In the genomic region with DNA sequence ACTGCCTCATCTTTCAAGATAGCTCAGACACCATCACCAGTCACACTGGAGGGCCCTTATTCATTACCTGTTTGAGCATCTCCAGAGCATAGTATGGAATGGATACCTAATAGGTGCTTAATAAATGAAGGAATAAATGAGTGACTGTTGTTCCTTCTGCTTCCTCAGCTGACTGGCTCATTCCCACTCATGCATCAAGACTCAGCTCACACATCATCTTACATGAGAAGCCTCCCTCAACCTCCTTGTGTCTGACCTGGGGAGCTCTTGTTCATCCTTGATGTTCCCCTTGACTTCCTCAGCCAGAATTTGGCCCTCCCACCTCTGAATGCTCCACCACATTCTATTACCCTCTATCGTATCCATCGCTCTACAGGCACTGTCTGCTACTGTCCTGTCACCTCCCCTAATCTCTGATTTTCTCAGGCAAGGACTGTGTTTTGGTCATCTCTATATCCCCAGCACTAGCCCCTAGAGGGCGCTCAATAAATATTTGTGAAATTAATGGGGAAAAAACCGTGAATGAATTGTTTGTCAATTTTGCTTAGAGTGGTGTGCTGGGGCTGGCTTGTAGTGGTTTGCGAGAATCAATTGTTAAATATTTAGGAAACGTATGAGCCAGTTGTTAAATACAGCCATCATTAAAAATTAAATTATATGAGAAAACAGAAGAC, we compare ENCODE assay signal across 10 cellular contexts.
DNase-seq lines count a peak whose midpoint lies in the region; ATAC-seq, FAIRE-seq and TF ChIP-seq lines count a peak whose summit lies in the region.
"Had no signal": no experiment of that assay in that cellular context is flagged by ENCODE, and none has a peak within 500 bp of the region (broad histone marks: within the 10 kb centered on the region; RNA-seq: fewer than 3 reads in every experiment).

No MANE protein-coding gene starts in this region.

- no peak overlapping the region for H4K5ac ChIP-seq in H1 (ENCODE audit: insufficient read length, low read depth, low read length)

- H3K4me1 Mint-ChIP-seq in T-helper 2 cell treated with Interferon-gamma antibody and Interleukin-4, amounts not matched to agents 5 μg/mL and 100 μg/mL, for 36 hours (ENCODE audit: low read depth): peaks cover 4% of the 10 kb centered on the region
- H3K4me1 Mint-ChIP-seq in naive thymus-derived CD8-positive, alpha-beta T cell: peaks cover 0 to 8% (median 3%) of the 10 kb centered on the region in 4 donors

- H4K8ac ChIP-seq in H1 (ENCODE audit: extremely low read depth, insufficient read depth, low read length): no peak overlapping the region

- no peaks in the 10 kb centered on the region for H3K23me2 ChIP-seq in H1 (ENCODE audit: low read depth, low read length)

- H3K27me3 Mint-ChIP-seq in T-helper 2 cell treated with Interferon-gamma antibody and Interleukin-4, amounts not matched to agents 5 μg/mL and 100 μg/mL, for 36 hours (ENCODE audit: low read depth): peaks cover 7% of the 10 kb centered on the region
- H3K27me3 Mint-ChIP-seq in naive thymus-derived CD8-positive, alpha-beta T cell: peaks cover 0 to 16% (median 2%) of the 10 kb centered on the region in 5 donors
- H3K27me3 Mint-ChIP-seq: activated naive CD8-positive, alpha-beta T cell had no signal

- peak; percentile 26 to 43; a peak in 2 of 4 replicates for TF ChIP-seq RAD21 in H1 (IDR thresholded peaks at IDR 0.05 in 1 of 2, conservative IDR thresholded peaks at IDR 0.05 in 1 of 2; ENCODE audit: low read depth in 2 of 2, low read length in 2 of 2)

- H3K27ac ChIP-seq in H1 (ENCODE audit: low read depth, low read length): no peak overlapping the region

- H3K9ac ChIP-seq in H1 (replicated peaks in 1 of 4; ENCODE audit: extremely low read depth in 1 of 4, low read depth in 3 of 4, low read length in 3 of 4): no peak overlapping the region

- no peaks in the 10 kb centered on the region for H4K20me1 ChIP-seq in H1 (replicated peaks in 1 of 2; ENCODE audit: control insufficient read depth in 1 of 2, insufficient read depth in 2 of 2, low read length in 2 of 2)

- H3K4me1 ChIP-seq in H1 (replicated peaks in 1 of 4; ENCODE audit: control insufficient read depth in 3 of 4, insufficient read depth in 4 of 4, low read length in 3 of 4): peaks cover 5 to 17% (median 14%) of the 10 kb centered on the region in 4 experiments; a peak in 5 of 7 replicates

- H3K27me3 ChIP-seq in H1 (replicated peaks in 1 of 4; ENCODE audit: control insufficient read depth in 3 of 4, extremely low read depth in 1 of 4, insufficient read depth in 3 of 4, low read length in 3 of 4): no peaks in the 10 kb centered on the region

- no peak overlapping the region for H4K91ac ChIP-seq in H1 (replicated peaks; ENCODE audit: insufficient read length, low read length)

- WGBS in H1 (ENCODE audit: extremely low coverage in 1 of 2, insufficient coverage in 1 of 2, insufficient read length in 1 of 2, insufficient replicate concordance in 2 of 2, low coverage in 1 of 2, low lambda C conversion rate in 2 of 2, missing lambda C conversion rate in 1 of 2), 2 experiments: 33% methylated on average over 6 of the region's 6 CpGs; no CpG with 5 or more reads in 1 of the 2 experiments

- H2BK5ac ChIP-seq in H1 (ENCODE audit: low read depth, low read length): no peak overlapping the region

- POLR2A ChIA-PET in H1 (lab: Charles Lee; ENCODE audit: partially characterized antibody): interaction anchor here (2.5 kb wide), 1 partner anchor 41 kb away, joined by 13 read pairs; no protein-coding TSS in a partner anchor
- POLR2A ChIA-PET in naive thymus-derived CD8-positive, alpha-beta T cell (lab: Charles Lee): no interaction called here

- H3K79me2 ChIP-seq in H1 (ENCODE audit: control insufficient read depth in 1 of 2, insufficient read depth in 2 of 2, low read length in 2 of 2): peaks cover 0 to 6% of the 10 kb centered on the region in 2 experiments; a peak in 2 of 4 replicates

- H2BK20ac ChIP-seq in H1 (ENCODE audit: low read length): no peak overlapping the region

- H3K36me3 ChIP-seq in H1 (ENCODE audit: control insufficient read depth in 2 of 4, insufficient read depth in 4 of 4, low read length in 3 of 4): no peaks in the 10 kb centered on the region

- no peaks in the 10 kb centered on the region for H3K9me3 Mint-ChIP-seq in T-helper 2 cell treated with Interferon-gamma antibody and Interleukin-4, amounts not matched to agents 5 μg/mL and 100 μg/mL, for 36 hours
- no peaks in the 10 kb centered on the region for H3K9me3 Mint-ChIP-seq in naive thymus-derived CD8-positive, alpha-beta T cell

- no peak overlapping the region for H3K4me3 ChIP-seq in H1 (ENCODE audit: extremely low read depth in 1 of 4, insufficient read depth in 2 of 4, low read depth in 3 of 4, low read length in 4 of 4)

- peak overlapping the region; percentile 82; the same call in 1 of the 2 replicates for H2AK5ac ChIP-seq in H1 (ENCODE audit: low read depth, low read length)

- no peak overlapping the region for H2BK120ac ChIP-seq in H1 (replicated peaks; ENCODE audit: low read depth, low read length)

- no peak overlapping the region for H2BK15ac ChIP-seq in H1 (ENCODE audit: low read length)

- no peaks in the 10 kb centered on the region for H3K36me3 Mint-ChIP-seq in T-helper 2 cell treated with Interferon-gamma antibody and Interleukin-4, amounts not matched to agents 5 μg/mL and 100 μg/mL, for 36 hours (ENCODE audit: low read depth)
- H3K36me3 Mint-ChIP-seq in naive thymus-derived CD8-positive, alpha-beta T cell: no peaks in the 10 kb centered on the region
- H3K36me3 Mint-ChIP-seq: activated naive CD8-positive, alpha-beta T cell had no signal

- CTCF ChIA-PET in H1 (lab: Charles Lee; ENCODE audit: partially characterized antibody): interaction anchor here (0.8 to 9.5 kb wide), 24 partner anchors 9 to 133 kb away, joined by 3 to 68 read pairs (median 4); a partner anchor contains a TSS

- no peak overlapping the region for H3K18ac ChIP-seq in H1 (ENCODE audit: extremely low read depth, low read length)

- no peaks in the 10 kb centered on the region for H3K9me3 ChIP-seq in H1 (ENCODE audit: insufficient read depth in 2 of 2, low read depth in 1 of 2, low read length in 1 of 2)

- H3K14ac ChIP-seq in H1 (ENCODE audit: insufficient read length): no peak overlapping the region

- H3K27ac Mint-ChIP-seq in T-helper 2 cell treated with Interferon-gamma antibody and Interleukin-4, amounts not matched to agents 5 μg/mL and 100 μg/mL, for 36 hours: no peak overlapping the region
- H3K27ac Mint-ChIP-seq in naive thymus-derived CD8-positive, alpha-beta T cell: peak overlapping the region in 1 of 10 donors; percentile 18
- H3K27ac Mint-ChIP-seq: activated naive CD8-positive, alpha-beta T cell had no signal

- ATAC-seq in naive thymus-derived CD8-positive, alpha-beta T cell: peak; percentile 36 to 47
- no peak for ATAC-seq in HG02571 (IDR thresholded peaks at IDR 0.05; ENCODE audit: unreplicated experiment)

- TF ChIP-seq POLR2A in H1 (IDR thresholded peaks at IDR 0.05; ENCODE audit: control extremely low read depth in 1 of 2, low read depth in 2 of 2, low read length in 2 of 2): no peak

- H3K4ac ChIP-seq in H1 (replicated peaks; ENCODE audit: insufficient read length, low read depth, low read length): no peak overlapping the region

- H3K56ac ChIP-seq in H1 (replicated peaks; ENCODE audit: insufficient read length, low read depth, low read length): no peak overlapping the region

- no peaks in the 10 kb centered on the region for H3K79me1 ChIP-seq in H1 (ENCODE audit: low read depth, low read length)

- H2AFZ ChIP-seq in H1 (ENCODE audit: low read length): no peak overlapping the region

- FAIRE-seq in H1 (lab: Jason Lieb, UNC): peak; percentile 88
- FAIRE-seq: GM18507 had no signal

- no peak overlapping the region for H3K4me2 ChIP-seq in H1 (ENCODE audit: insufficient read depth in 1 of 2, low read depth in 2 of 2, low read length in 2 of 2)

- peak overlapping the region; percentile 84 for H2BK12ac ChIP-seq in H1 (ENCODE audit: low read depth, low read length)

- TF ChIP-seq EP300 in H1 (IDR thresholded peaks at IDR 0.05; ENCODE audit: borderline replicate concordance in 1 of 2, low read depth in 2 of 2, low read length in 2 of 2): no peak

- peak in 3 of 5 experiments; percentile 1 to 9 (median 9) for DNase-seq in T-helper 2 cell
- DNase-seq in T-helper 2 cell treated with Interferon-gamma antibody and Interleukin-4, amounts not matched to agents 5 μg/mL and 100 μg/mL, for 36 hours (ENCODE audit: low spot score): no peak
- peak; percentile 42 for DNase-seq in HuH-7.5 (ENCODE audit: low spot score)
- peak; percentile 2 for DNase-seq in T1000 (lab: John Stamatoyannopoulos, UW)
- no peak for DNase-seq in H1 (ENCODE audit: low read depth in 1 of 2, low spot score in 2 of 2)
- peak in 6 of 10 donors; percentile 6 to 40 (median 24) for DNase-seq in naive thymus-derived CD8-positive, alpha-beta T cell
- DNase-seq in HCEC 1CT: no peak

- H3K23ac ChIP-seq in H1 (ENCODE audit: insufficient read length): no peak overlapping the region

- H3K4me3 Mint-ChIP-seq in T-helper 2 cell treated with Interferon-gamma antibody and Interleukin-4, amounts not matched to agents 5 μg/mL and 100 μg/mL, for 36 hours: no peak overlapping the region
- no peak overlapping the region for H3K4me3 Mint-ChIP-seq in naive thymus-derived CD8-positive, alpha-beta T cell
- H3K4me3 Mint-ChIP-seq: activated naive CD8-positive, alpha-beta T cell had no signal

- peak in 2 of 3 experiments; percentile 28 to 49; a peak in 2 of 4 replicates for TF ChIP-seq CTCF in H1 (IDR thresholded peaks at IDR 0.05; ENCODE audit: control extremely low read depth in 1 of 3, insufficient read depth in 1 of 3, low read depth in 1 of 3, low read length in 3 of 3)

TF ChIP-seq in H1, 55 proteins besides CTCF, POLR2A, EP300 and RAD21 (continues in another document):
- TF ChIP-seq SUZ12 (IDR thresholded peaks at IDR 0.05; ENCODE audit: low read length): no peak
- no peak for TF ChIP-seq EZH2 (IDR thresholded peaks at IDR 0.05; ENCODE audit: low read depth, low read length, severe bottlenecking)
- no peak for TF ChIP-seq SP2 (IDR thresholded peaks at IDR 0.05; ENCODE audit: low read length)
- no peak for TF ChIP-seq CHD1 (IDR thresholded peaks at IDR 0.05; ENCODE audit: low read depth, low read length)
- TF ChIP-seq, protein P1, sequence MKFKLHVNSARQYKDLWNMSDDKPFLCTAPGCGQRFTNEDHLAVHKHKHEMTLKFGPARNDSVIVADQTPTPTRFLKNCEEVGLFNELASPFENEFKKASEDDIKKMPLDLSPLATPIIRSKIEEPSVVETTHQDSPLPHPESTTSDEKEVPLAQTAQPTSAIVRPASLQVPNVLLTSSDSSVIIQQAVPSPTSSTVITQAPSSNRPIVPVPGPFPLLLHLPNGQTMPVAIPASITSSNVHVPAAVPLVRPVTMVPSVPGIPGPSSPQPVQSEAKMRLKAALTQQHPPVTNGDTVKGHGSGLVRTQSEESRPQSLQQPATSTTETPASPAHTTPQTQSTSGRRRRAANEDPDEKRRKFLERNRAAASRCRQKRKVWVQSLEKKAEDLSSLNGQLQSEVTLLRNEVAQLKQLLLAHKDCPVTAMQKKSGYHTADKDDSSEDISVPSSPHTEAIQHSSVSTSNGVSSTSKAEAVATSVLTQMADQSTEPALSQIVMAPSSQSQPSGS (IDR thresholded peaks at IDR 0.05; ENCODE audit: low read length): no peak
- TF ChIP-seq JUND (IDR thresholded peaks at IDR 0.05; ENCODE audit: low read length): no peak
- TF ChIP-seq CREB1 (IDR thresholded peaks at IDR 0.05): no peak
- TF ChIP-seq CBX8 (IDR thresholded peaks at IDR 0.05; ENCODE audit: borderline replicate concordance, low read depth, low read length): no peak

Comparison
In these comparisons a context has a peak if more than half of its experiments do, and no peak if none do; other contexts are left out.
1. DNase-seq: peak in T-helper 2 cell (3 of 5), HuH-7.5 (single experiment), T1000 (single experiment) and naive thymus-derived CD8-positive, alpha-beta T cell (6 of 10); none in T-helper 2 cell treated with Interferon-gamma antibody and Interleukin-4, amounts not matched to agents 5 μg/mL and 100 μg/mL, for 36 hours (single experiment), H1 (0 of 2) and HCEC 1CT (single experiment).